ENCODE assay signal across 1 cellular context in genomic region chr21:33655591-33656221, GRCh38.
A peak's percentile ranks its signal among the peaks of the same experiment; 100 is the strongest.
TF ChIP-seq lines count a peak whose summit lies in the region.

No MANE protein-coding gene starts in this region.

TF ChIP-seq in A549, 52 proteins besides CTCF, POLR2A, EP300 and RAD21 (continued from another document):
- TF ChIP-seq MAX (IDR thresholded peaks at IDR 0.05) (0 out of 2 replicates have a peak, but pooled peaks have one; percentile 23), USF2 (IDR thresholded peaks at IDR 0.05) (peak; percentile 70)
